Comparison of ENCODE assay signal across 8 cellular contexts in genomic region chr3:131502530-131503327, GRCh38. TPM values are rescaled to one million over a fixed set of nuclear protein-coding genes. Genes with fewer than 3 reads are reported as not detected.
DNase-seq lines count a peak whose midpoint lies in the region; ATAC-seq and TF ChIP-seq lines count a peak whose summit lies in the region.

TSS of gene MRPL3 (minus strand) at chr3:131502971. CDS start at chr3:131502821, 150 bp downstream.

- 1 to 3% (median 2%) methylated on average over 18 to 47 of the region's 47 CpGs for whole genome bisulfite sequencing in spleen, 5 donors

- intact Hi-C loops in spleen (cut with DNase I; ENCODE audit: low total_unique reads), result loop anchor here (10.0 kb wide), 2 partner anchors 118 to 468 kb away; partner anchors contain the start of gene NUDT16

- H3K36me3 ChIP-seq in spleen, result peaks cover 0 to 39% (median 20%) of the 10 kb centered on the region in 6 donors

- H3K27me3 ChIP-seq in spleen (replicated peaks in 1 of 7), result peaks cover 0 to 3% (median 0%) of the 10 kb centered on the region in 7 donors

- no peaks in the 10 kb centered on the region for H3K9me3 ChIP-seq in spleen

- peaks cover 15 to 49% (median 37%) of the 10 kb centered on the region in 6 donors for H3K4me1 ChIP-seq in spleen

- peak within 1 kb of the TSS; percentile 55 to 100 (median 82) for H3K4me3 ChIP-seq in spleen

- peak within 1 kb of the TSS; percentile 52 to 88 (median 76) for H3K27ac ChIP-seq in spleen

- TF ChIP-seq POLR2A in spleen (IDR thresholded peaks at IDR 0.05), result no peak

- TF ChIP-seq CTCF in AG09319 (IDR thresholded peaks at IDR 0.05; ENCODE audit: low read depth, low read length) (no peak), spleen (IDR thresholded peaks at IDR 0.05 in 8 of 11, conservative IDR thresholded peaks at IDR 0.05 in 3 of 11) (no peak)

- ATAC-seq in GM19025 (IDR thresholded peaks at IDR 0.05; ENCODE audit: low read depth, unreplicated experiment) (peak; percentile 94), HG03280 (IDR thresholded peaks at IDR 0.05; ENCODE audit: unreplicated experiment) (peak; percentile 97)

- peak; percentile 67 for DNase-seq in AG09319 (ENCODE audit: extremely low read depth, low read depth)
- DNase-seq in NCI-H345 (lab: John Stamatoyannopoulos, UW), result peak; percentile 87
- DNase-seq in activated CD4-positive, CD25-positive, alpha-beta regulatory T cell treated with anti-CD3 and anti-CD28 coated beads, Interleukin-2, amount 50 U/mL, for 16 hours (ENCODE audit: low read depth, low spot score), result peak; percentile 68
- peak; percentile 77 for DNase-seq in central memory CD4-positive, alpha-beta T cell
- peak; percentile 88 for DNase-seq in iris pigment epithelial cell (ENCODE audit: low read depth)
- DNase-seq in spleen, result peak; percentile 96

RNA-seq across cellular contexts. Expression of gene MRPL3, which starts in this region (rescaled TPM):
- total RNA-seq in spleen, result 10 to 100 TPM; 39.9 to 60.2 (median 52.7) TPM
- polyA plus RNA-seq in spleen, result 10 to 100 TPM; 46.7 to 66.9 (median 52.6) TPM

Comparison
In these comparisons a context has a peak if more than half of its experiments do, and no peak if none do; other contexts are left out.
1. Peak in every context shown above with its lines: DNase-seq, ATAC-seq, H3K4me3 ChIP-seq and H3K27ac ChIP-seq.